In genomic region chr15:39127925-39128617, GRCh38 we compare ENCODE assay signal across 8 cellular contexts.
DNase-seq lines count a peak whose midpoint lies in the region; ATAC-seq and TF ChIP-seq lines count a peak whose summit lies in the region.

No MANE protein-coding gene starts in this region.

- H3K4me3 ChIP-seq in NB4 (ENCODE audit: low read depth, low read length) (no peak overlapping the region), mammary epithelial cell (replicated peaks in 1 of 3; ENCODE audit: insufficient read depth in 1 of 3, low read depth in 2 of 3, low read length in 3 of 3) (no peak overlapping the region), mucosa of descending colon (no peak overlapping the region), psoas muscle (no peak overlapping the region)

- no peaks in the 10 kb centered on the region for H3K79me2 ChIP-seq in mammary epithelial cell (ENCODE audit: insufficient read depth, low read length)

- peak overlapping the region; percentile 54 for H3K4me2 ChIP-seq in mammary epithelial cell (ENCODE audit: insufficient read depth, low read depth, low read length)

- H4K20me1 ChIP-seq in mammary epithelial cell (ENCODE audit: insufficient read depth, low read length): no peaks in the 10 kb centered on the region

- peak; percentile 11 for DNase-seq in DMS153 treated with DMSO at 0.1 percent for 48 hours (lab: John Stamatoyannopoulos, UW; ENCODE audit: unreplicated experiment)
- peak; percentile 57 for DNase-seq in NB4 (ENCODE audit: low read depth)
- peak; percentile 82 for DNase-seq in mammary epithelial cell
- peak in 1 of 3 donors; percentile 10 for DNase-seq in mucosa of descending colon
- DNase-seq in psoas muscle: no peak
- no peak for DNase-seq in Kasumi-1 (lab: John Stamatoyannopoulos, UW)
- DNase-seq in NCI-H524 treated with DMSO at 0.1 percent for 48 hours (lab: John Stamatoyannopoulos, UW): no peak

- H3K27ac ChIP-seq in mammary epithelial cell (ENCODE audit: insufficient read depth, low read depth, low read length): peak overlapping the region; percentile 72
- H3K27ac ChIP-seq in psoas muscle: no peak overlapping the region

- intact Hi-C loops in mammary epithelial cell (cut with micrococcal nuclease): loop anchor here (5.0 kb wide), 2 partner anchors 416 to 454 kb away; partner anchors contain the start of gene THBS1
- intact Hi-C loops in mucosa of descending colon (cut with DNase I, micrococcal nuclease): no loop called here
- intact Hi-C loops in psoas muscle (cut with DNase I): no loop called here

- peak overlapping the region; percentile 5 for H3K9ac ChIP-seq in mammary epithelial cell (ENCODE audit: insufficient read depth, low read length)

- H3K36me3 ChIP-seq in mammary epithelial cell (ENCODE audit: insufficient read depth, low read length) (no peaks in the 10 kb centered on the region), mucosa of descending colon (ENCODE audit: low read depth) (no peaks in the 10 kb centered on the region), psoas muscle (ENCODE audit: insufficient read depth in 1 of 2, low read depth in 1 of 2) (no peaks in the 10 kb centered on the region)

- no peak for TF ChIP-seq POLR2A in NB4 (IDR thresholded peaks at IDR 0.05; ENCODE audit: extremely low read depth, insufficient read length)

- no peak overlapping the region for H2AFZ ChIP-seq in mammary epithelial cell (ENCODE audit: low read depth, low read length)

- H3K4me1 ChIP-seq in mammary epithelial cell (ENCODE audit: insufficient read depth, low read length): peaks cover 80% of the 10 kb centered on the region
- H3K4me1 ChIP-seq in mucosa of descending colon (ENCODE audit: low read depth): peaks cover 11% of the 10 kb centered on the region
- H3K4me1 ChIP-seq in psoas muscle: no peaks in the 10 kb centered on the region

- 2% methylated on average over 2 of the region's 2 CpGs for WGBS in mammary epithelial cell (ENCODE audit: low coverage, missing lambda C conversion rate)
- 73 to 82% (median 79%) methylated on average over 2 of the region's 2 CpGs for WGBS in psoas muscle, 3 donors

- BruUV-seq in mammary epithelial cell (replicated peaks; lab: Mats Ljungman, UMichigan): no TSS peak

- in situ Hi-C loops in mammary epithelial cell (cut with MboI; ENCODE audit: low sequenced_read_pairs in 2 of 2): no loop called here

- ATAC-seq in mucosa of descending colon: peak; percentile 85
- ATAC-seq in psoas muscle: no peak
- ATAC-seq in HG03565 (IDR thresholded peaks at IDR 0.05; ENCODE audit: unreplicated experiment): no peak

- TF ChIP-seq CTCF in NB4 (IDR thresholded peaks at IDR 0.05; ENCODE audit: low read depth, low read length) (no peak), mammary epithelial cell (conservative IDR thresholded peaks at IDR 0.05 in 1 of 2, IDR thresholded peaks at IDR 0.05 in 1 of 2; ENCODE audit: extremely low read depth in 1 of 2, insufficient read depth in 1 of 2, low read depth in 1 of 2, low read length in 2 of 2) (no peak), mucosa of descending colon (IDR thresholded peaks at IDR 0.05) (no peak), psoas muscle (IDR thresholded peaks at IDR 0.05) (no peak)

- dilution Hi-C loops in mammary epithelial cell (cut with HindIII; ENCODE audit: low sequenced_read_pairs): no loop called here

- H3K9me3 ChIP-seq in mammary epithelial cell (replicated peaks; ENCODE audit: insufficient read depth, low read length): no peaks in the 10 kb centered on the region
- no peaks in the 10 kb centered on the region for H3K9me3 ChIP-seq in mucosa of descending colon
- H3K9me3 ChIP-seq in psoas muscle: no peaks in the 10 kb centered on the region

- CTCF ChIA-PET in mammary epithelial cell (lab: Charles Lee; ENCODE audit: low non-redundant PET): no interaction called here

- H3K27me3 ChIP-seq in mammary epithelial cell (ENCODE audit: insufficient read depth, low read length) (no peaks in the 10 kb centered on the region), psoas muscle (ENCODE audit: insufficient read depth in 3 of 3, low read length in 2 of 3) (no peaks in the 10 kb centered on the region)

Comparison
In these comparisons a context has a peak if more than half of its experiments do, and no peak if none do; other contexts are left out.
1. DNase-seq: peak in DMS153 treated with DMSO at 0.1 percent for 48 hours (single experiment), NB4 (single experiment) and mammary epithelial cell (single experiment); none in psoas muscle (0 of 2), Kasumi-1 (0 of 2) and NCI-H524 treated with DMSO at 0.1 percent for 48 hours (single experiment).